8 cellular contexts compared by ENCODE assay signal in the genomic region with DNA sequence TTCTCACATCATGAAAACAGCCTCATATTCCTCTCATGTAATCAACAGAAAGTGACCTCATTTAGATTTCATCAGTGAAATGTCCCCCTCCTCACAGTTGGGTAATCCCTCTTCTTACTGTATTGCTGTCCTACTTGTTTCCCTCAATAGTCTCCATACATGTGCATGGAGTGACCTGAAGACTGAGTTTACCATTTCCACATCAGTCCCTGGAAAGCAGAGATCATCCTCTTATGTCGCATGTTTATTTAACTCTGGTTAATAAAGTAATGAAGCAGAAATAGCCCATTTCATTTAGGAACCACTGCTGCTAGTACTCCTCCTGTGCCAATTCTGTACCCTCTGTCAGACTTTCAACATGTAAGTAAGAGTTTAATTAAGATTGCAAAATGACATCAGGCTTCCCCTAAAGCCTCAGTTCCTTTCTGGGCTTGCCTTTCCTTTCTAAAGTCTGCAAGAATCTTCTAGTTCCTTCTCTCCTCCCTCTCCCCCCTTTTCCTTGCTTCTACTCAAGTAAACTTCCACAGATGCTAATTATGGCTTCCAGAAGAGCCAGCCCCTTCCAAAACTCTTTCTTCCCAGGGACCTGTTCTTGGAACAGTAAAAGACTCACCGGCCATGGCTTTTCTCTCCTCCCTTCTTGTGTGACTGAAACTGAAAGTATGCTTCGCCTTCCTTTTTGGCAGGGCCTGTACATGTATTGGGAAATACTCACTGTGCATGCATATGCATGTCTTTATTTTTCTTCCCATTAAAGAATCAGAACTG. TPM values are rescaled to one million over a fixed set of nuclear protein-coding genes. Genes with fewer than 3 reads are reported as not detected.
A peak's percentile ranks its signal among the peaks of the same experiment; 100 is the strongest.
DNase-seq lines count a peak whose midpoint lies in the region; ATAC-seq and TF ChIP-seq lines count a peak whose summit lies in the region.
"Not testable (repeated sequence)": the region's sequence is repeated elsewhere in the genome, so short reads cannot be mapped to it uniquely, and the experiment has no call there.

CASP1 (minus strand) TSS at position 651 of the 768 bp plus-strand sequence; CDS start at position 620, 31 bp downstream.

- peak; percentile 98 for ATAC-seq in GM21515 (IDR thresholded peaks at IDR 0.05; ENCODE audit: unreplicated experiment)
- ATAC-seq in HG03354 (IDR thresholded peaks at IDR 0.05; ENCODE audit: poor library complexity, severe bottlenecking, unreplicated experiment) = peak; percentile 94

- not testable (repeated sequence) for H3K79me2 ChIP-seq in fibroblast of lung (ENCODE audit: control insufficient read depth, insufficient read depth, low read length)

- not testable (repeated sequence) for H3K4me1 ChIP-seq in fibroblast of lung (ENCODE audit: control insufficient read depth, extremely low read depth, insufficient read depth, low read length); muscle layer of duodenum (ENCODE audit: control insufficient read depth in 1 of 2, insufficient read depth in 2 of 2, low read length in 2 of 2)
- H3K4me1 ChIP-seq in subcutaneous abdominal adipose tissue (ENCODE audit: control insufficient read depth in 5 of 5, insufficient read depth in 5 of 5, low read length in 5 of 5) = peaks cover 2 to 37% (median 25%) of the 10 kb centered on the region in 5 donors

- H3K27me3 ChIP-seq in fibroblast of lung (ENCODE audit: control insufficient read depth, insufficient read depth, low read length); muscle layer of duodenum (ENCODE audit: low read depth, low read length); subcutaneous abdominal adipose tissue (ENCODE audit: control insufficient read depth in 5 of 5, insufficient read depth in 4 of 5, low read length in 5 of 5): not testable (repeated sequence)

- H3K36me3 Mint-ChIP-seq in activated naive CD8-positive, alpha-beta T cell = peaks cover 25% of the 10 kb centered on the region

- H3K9ac ChIP-seq in fibroblast of lung (ENCODE audit: insufficient read depth, low read length) = not testable (repeated sequence)
- peak within 1 kb of the TSS; percentile 17 to 75 (median 68) for H3K9ac ChIP-seq in subcutaneous abdominal adipose tissue (ENCODE audit: low read length in 5 of 5)

- not testable (repeated sequence) for H4K20me1 ChIP-seq in fibroblast of lung (ENCODE audit: control insufficient read depth, extremely low read depth, insufficient read depth, low read length)

- not testable (repeated sequence) for H3K9me3 ChIP-seq in fibroblast of lung (ENCODE audit: control insufficient read depth, insufficient read depth, low read depth, low read length); muscle layer of duodenum (ENCODE audit: control insufficient read depth in 1 of 2, low read length in 2 of 2); subcutaneous abdominal adipose tissue (ENCODE audit: control insufficient read depth in 5 of 5, low read length in 5 of 5)

- CTCF ChIA-PET in RWPE1 (lab: Yijun Ruan, JAX) = interaction anchor here (0.7 kb wide), 1 partner anchor 742 kb away, joined by 3 read pairs; no protein-coding TSS in a partner anchor

- DNase-seq in GM04503 (ENCODE audit: low read depth) (peak; percentile 61), RWPE1 (ENCODE audit: low spot score) (peak; percentile 74), fibroblast of lung (ENCODE audit: low read depth in 2 of 2) (peak; percentile 79 to 91)

- H3K4me3 ChIP-seq in fibroblast of lung (replicated peaks in 1 of 4; ENCODE audit: control extremely low read depth in 1 of 4, insufficient read depth in 1 of 4, low read depth in 3 of 4, low read length in 4 of 4) (peak within 1 kb of the TSS; percentile 15 to 80 (median 46)), muscle layer of duodenum (ENCODE audit: low read depth in 1 of 2, low read length in 2 of 2) (peak within 1 kb of the TSS; percentile 61 to 72), subcutaneous abdominal adipose tissue (ENCODE audit: low read depth in 1 of 5, low read length in 5 of 5) (peak within 1 kb of the TSS; percentile 56 to 77 (median 69))

- H3K4me1 Mint-ChIP-seq in activated naive CD8-positive, alpha-beta T cell (ENCODE audit: low read depth) = peaks cover 54% of the 10 kb centered on the region

- H3K27me3 Mint-ChIP-seq in activated naive CD8-positive, alpha-beta T cell = not testable (repeated sequence)

- TF ChIP-seq CTCF in RWPE1 (conservative IDR thresholded peaks at IDR 0.05; ENCODE audit: low read depth); fibroblast of lung (conservative IDR thresholded peaks at IDR 0.05 in 1 of 2, IDR thresholded peaks at IDR 0.05 in 1 of 2; ENCODE audit: low read depth in 1 of 2, low read length in 2 of 2): not testable (repeated sequence)

- not testable (repeated sequence) for H3K9me3 Mint-ChIP-seq in activated naive CD8-positive, alpha-beta T cell (ENCODE audit: low read depth)

- peak within 1 kb of the TSS; percentile 49 for H3K4me2 ChIP-seq in fibroblast of lung (ENCODE audit: extremely low read depth, insufficient read depth, low read length)

- peak within 1 kb of the TSS; percentile 57 for H3K27ac ChIP-seq in RWPE1
- H3K27ac ChIP-seq in fibroblast of lung (ENCODE audit: insufficient read depth, low read length) = peak within 1 kb of the TSS; percentile 8
- H3K27ac ChIP-seq in muscle layer of duodenum (ENCODE audit: low read length) = peak within 1 kb of the TSS; percentile 91
- H3K27ac ChIP-seq in subcutaneous abdominal adipose tissue (ENCODE audit: low read depth, low read length) = peak within 1 kb of the TSS; percentile 75

- H2AFZ ChIP-seq in fibroblast of lung (ENCODE audit: low read length) = peak within 1 kb of the TSS; percentile 22

- peak within 1 kb of the TSS; percentile 95 for H3K4me3 Mint-ChIP-seq in activated naive CD8-positive, alpha-beta T cell

- not testable (repeated sequence) for H3K36me3 ChIP-seq in fibroblast of lung (ENCODE audit: control insufficient read depth, insufficient read depth, low read length)
- H3K36me3 ChIP-seq in muscle layer of duodenum (ENCODE audit: control insufficient read depth in 1 of 2, insufficient read depth in 2 of 2, low read length in 2 of 2) (peaks cover 14 to 16% of the 10 kb centered on the region in 2 donors), subcutaneous abdominal adipose tissue (ENCODE audit: control insufficient read depth in 5 of 5, insufficient read depth in 5 of 5, low read length in 5 of 5) (peaks cover 11 to 16% (median 14%) of the 10 kb centered on the region in 5 donors)

- H3K27ac Mint-ChIP-seq in activated naive CD8-positive, alpha-beta T cell = peak within 1 kb of the TSS; percentile 97

- POLR2A ChIA-PET in RWPE1 (lab: Yijun Ruan, JAX; ENCODE audit: low non-redundant PET) = not testable (repeated sequence)

RNA-seq across cellular contexts. Expression of gene CASP1, which starts in this region (rescaled TPM):
- total RNA-seq in fibroblast of lung = 82.2 and 115 TPM in 2 replicates
- 45.4 and 49.9 TPM in 2 replicates for polyA plus RNA-seq in fibroblast of lung
- 64.7 and 80.9 TPM in 2 replicates for polyA plus RNA-seq in fibroblast of lung (2012)
- 2.5 and 4.5 TPM in 2 replicates for polyA minus RNA-seq in fibroblast of lung (ENCODE audit: low replicate concordance)

Comparison
In these comparisons a context has a peak if more than half of its experiments do, and no peak if none do; other contexts are left out.
1. Peak in every context shown above with its lines: DNase-seq, ATAC-seq, H3K4me3 ChIP-seq and H3K27ac ChIP-seq.
2. H3K27ac ChIP-seq: peak in every context shown above with its lines; median percentile 91 in muscle layer of duodenum; 75 in subcutaneous abdominal adipose tissue; 57 in RWPE1; 8 in fibroblast of lung.